ENCODE assay signal across 8 cellular contexts in genomic region chr12:57549203-57549908, GRCh38. TPM values are rescaled to one million over a fixed set of nuclear protein-coding genes. Genes with fewer than 3 reads are reported as not detected.
DNase-seq lines count a peak whose midpoint lies in the region; ATAC-seq and TF ChIP-seq lines count a peak whose summit lies in the region.

No MANE protein-coding gene starts in this region.

- no peak for TF ChIP-seq CTCF in AG04450 (IDR thresholded peaks at IDR 0.05; ENCODE audit: low read depth, low read length)
- no peak for TF ChIP-seq CTCF in KMS-11 (conservative IDR thresholded peaks at IDR 0.05; ENCODE audit: low read depth, low read length)
- TF ChIP-seq CTCF in dorsolateral prefrontal cortex (IDR thresholded peaks at IDR 0.05 in 54 of 56, conservative IDR thresholded peaks at IDR 0.05 in 2 of 56; ENCODE audit: low read depth in 1 of 56, partially characterized antibody in 56 of 56): no peak
- TF ChIP-seq CTCF in neural crest cell (conservative IDR thresholded peaks at IDR 0.05): no peak

- peak overlapping the region; percentile 99 for H3K4me3 Mint-ChIP-seq in neural crest cell

- POLR2A ChIA-PET in AG04450 (lab: Yijun Ruan, JAX): no interaction called here

- no peaks in the 10 kb centered on the region for H3K36me3 Mint-ChIP-seq in neural crest cell (ENCODE audit: low read depth)

- no peaks in the 10 kb centered on the region for H4K20me1 ChIP-seq in KMS-11 (ENCODE audit: insufficient read depth)

- H3K9ac ChIP-seq in KMS-11: no peak overlapping the region

- ATAC-seq in GM19328 (IDR thresholded peaks at IDR 0.05; ENCODE audit: unreplicated experiment): no peak

- peaks cover 24% of the 10 kb centered on the region for H3K79me2 ChIP-seq in KMS-11 (ENCODE audit: insufficient read depth, low read depth)

- H3K4me3 ChIP-seq in AG04450 (ENCODE audit: low read depth, low read length): peak overlapping the region; percentile 49
- peak overlapping the region; percentile 13 for H3K4me3 ChIP-seq in KMS-11 (IDR thresholded peaks at IDR 0.05; ENCODE audit: insufficient read depth, low read depth, low read length)
- H3K4me3 ChIP-seq in dorsolateral prefrontal cortex: peak overlapping the region; percentile 61 to 93 (median 83)

- intact Hi-C loops in dorsolateral prefrontal cortex (cut with DNase I): no loop called here

- H3K27me3 ChIP-seq in AG04450 (ENCODE audit: control insufficient read depth, insufficient read depth, low read length): peaks cover 41% of the 10 kb centered on the region
- H3K27me3 ChIP-seq in KMS-11 (ENCODE audit: insufficient read depth, low read depth): peaks cover 30% of the 10 kb centered on the region
- H3K27me3 ChIP-seq in dorsolateral prefrontal cortex: no peaks in the 10 kb centered on the region

- CTCF ChIA-PET in AG04450 (lab: Charles Lee): no interaction called here

- peak overlapping the region; percentile 80 for H3K4me2 ChIP-seq in KMS-11

- no peaks in the 10 kb centered on the region for H3K9me3 Mint-ChIP-seq in neural crest cell

- H3K27me3 Mint-ChIP-seq in neural crest cell (ENCODE audit: low read depth): peaks cover 67% of the 10 kb centered on the region

- H3K4me1 ChIP-seq in KMS-11 (ENCODE audit: low read depth, poor library complexity, severe bottlenecking): peaks cover 46% of the 10 kb centered on the region

- peak overlapping the region; percentile 88 for H2AFZ ChIP-seq in KMS-11 (ENCODE audit: low read depth)

- peaks cover 4% of the 10 kb centered on the region; the same call in 1 of the 2 replicates for H3K9me3 ChIP-seq in AG04450 (ENCODE audit: control insufficient read depth, insufficient read depth, low read length)

- H3K27ac Mint-ChIP-seq in neural crest cell (ENCODE audit: unreplicated experiment): no peak overlapping the region

- no peak for DNase-seq in AG04450 (ENCODE audit: low read depth, low spot score)
- DNase-seq in dorsolateral prefrontal cortex: no peak
- no peak for DNase-seq in neural crest cell (ENCODE audit: low read depth, low spot score)
- no peak for DNase-seq in cerebellar nuclear complex (lab: John Stamatoyannopoulos, UW)
- no peak for DNase-seq in EL
- no peak for DNase-seq in NCI-H1930 (lab: John Stamatoyannopoulos, UW)

- peaks cover 52% of the 10 kb centered on the region for H3K4me1 Mint-ChIP-seq in neural crest cell

- no peaks in the 10 kb centered on the region for H3K36me3 ChIP-seq in KMS-11 (ENCODE audit: insufficient read depth)

- no peak overlapping the region for H3K27ac ChIP-seq in AG04450 (ENCODE audit: low read depth, low read length)
- no peak overlapping the region for H3K27ac ChIP-seq in KMS-11
- H3K27ac ChIP-seq in dorsolateral prefrontal cortex: peak overlapping the region in 53 of 59 donors; percentile 20 to 93 (median 84)

RNA-seq across cellular contexts. Expression of gene KIF5A, which starts 0.5 kb away (rescaled TPM):
- 0.38 and 0.45 TPM in 2 replicates for polyA plus RNA-seq in AG04450 (2011; rRNA removed)
- polyA minus RNA-seq in AG04450 (2011; rRNA and poly(A)+ RNA removed): 0.52 and 0.97 TPM in 2 replicates
- total RNA-seq in dorsolateral prefrontal cortex (1,000 to 10,000 TPM in 27 of 120 experiments, 100 to 1,000 TPM in 93; 272 to 2,157 (median 860) TPM), neural crest cell (16.9 and 20.8 TPM in 2 replicates)

RNA-seq across cellular contexts. Expression of gene DCTN2, which starts 2.4 kb away (rescaled TPM):
- 146 and 160 TPM in 2 replicates for polyA plus RNA-seq in AG04450 (2011; rRNA removed)
- 125 and 146 TPM in 2 replicates for polyA minus RNA-seq in AG04450 (2011; rRNA and poly(A)+ RNA removed)
- total RNA-seq in dorsolateral prefrontal cortex: 100 to 1,000 TPM; 106 to 224 (median 181) TPM
- 133 and 138 TPM in 2 replicates for total RNA-seq in neural crest cell

RNA-seq across cellular contexts. Expression of gene MBD6, which starts 26.7 kb away (rescaled TPM):
- polyA plus RNA-seq in AG04450 (2011; rRNA removed): 3.3 and 4.9 TPM in 2 replicates
- 7.4 and 7.5 TPM in 2 replicates for polyA minus RNA-seq in AG04450 (2011; rRNA and poly(A)+ RNA removed)
- total RNA-seq in dorsolateral prefrontal cortex: 10 to 100 TPM; 24.9 to 78.4 (median 47.8) TPM
- total RNA-seq in neural crest cell: 90.4 and 91.3 TPM in 2 replicates

RNA-seq across cellular contexts. Expression of gene DDIT3, which starts 29.0 kb away (rescaled TPM):
- polyA plus RNA-seq in AG04450 (2011; rRNA removed): 64.9 and 69.0 TPM in 2 replicates
- 28.6 and 30.8 TPM in 2 replicates for polyA minus RNA-seq in AG04450 (2011; rRNA and poly(A)+ RNA removed)
- 100 to 1,000 TPM in 1 of 120 experiments, 10 to 100 TPM in 119; 17.0 to 102 (median 32.4) TPM for total RNA-seq in dorsolateral prefrontal cortex
- 14.1 and 15.0 TPM in 2 replicates for total RNA-seq in neural crest cell

RNA-seq across cellular contexts. Expression of gene PIP4K2C, which starts 41.6 kb away (rescaled TPM):
- 29.7 and 33.1 TPM in 2 replicates for polyA plus RNA-seq in AG04450 (2011; rRNA removed)
- polyA minus RNA-seq in AG04450 (2011; rRNA and poly(A)+ RNA removed): 18.2 and 19.4 TPM in 2 replicates
- total RNA-seq in dorsolateral prefrontal cortex: 100 to 1,000 TPM in 2 of 120 experiments, 10 to 100 TPM in 118; 37.9 to 103 (median 73.9) TPM
- 15.9 and 17.3 TPM in 2 replicates for total RNA-seq in neural crest cell

Comparison
In these comparisons a context has a peak if more than half of its experiments do, and no peak if none do; other contexts are left out.
1. H3K27ac ChIP-seq: peak in dorsolateral prefrontal cortex (53 of 59); none in AG04450 (single experiment) and KMS-11 (single experiment).
2. H3K4me3 ChIP-seq: peak in every context shown above with its lines; median percentile 83 in dorsolateral prefrontal cortex; 49 in AG04450; 13 in KMS-11.
3. RNA of gene KIF5A, which starts 0.5 kb away (total RNA-seq): 272 to 2,157 TPM in dorsolateral prefrontal cortex; 16.9 to 20.8 TPM in neural crest cell; every median in the first group is over 10 times any median in the second.